In genomic region chr1:8222789-8223188, GRCh38 we compare ENCODE assay signal across 17 cellular contexts.
"Had no signal": no experiment of that assay in that cellular context is flagged by ENCODE, and none has a peak within 500 bp of the region (broad histone marks: within the 10 kb centered on the region; RNA-seq: fewer than 3 reads in every experiment).

No MANE protein-coding gene starts in this region.

- H3K9me3 ChIP-seq: adrenal gland, heart left ventricle, prostate gland, right lobe of liver, transverse colon had no signal

- DNase-seq: activated CD4-positive, alpha-beta T cell treated with anti-CD3 and anti-CD28 coated beads, Interleukin-2, amount 50 U/mL, for 4 hours; activated CD4-positive, CD25-positive, alpha-beta regulatory T cell treated with anti-CD3 and anti-CD28 coated beads, Interleukin-2, amount 50 U/mL, for 72 hours; activated naive CD4-positive, alpha-beta T cell treated with anti-CD3 and anti-CD28 coated beads, Interleukin-2, amount 50 U/mL, for 16 hours; activated T-cell treated with anti-CD3 and anti-CD28 coated beads, Interleukin-2, amount 50 U/mL, for 1 hour; adrenal gland; esophagus squamous epithelium; heart left ventricle; islet precursor cell; nephron progenitor cell; right lobe of liver; spleen; stimulated activated CD4-positive, alpha-beta T cell treated with anti-CD3 and anti-CD28 coated beads, Interleukin-1b, Interleukin-23, amount 100 ng/mL, for 48 hours; transverse colon had no signal

- H3K4me3 ChIP-seq: adrenal gland, esophagus squamous epithelium, heart left ventricle, prostate gland, right lobe of liver, spleen, transverse colon had no signal

- H3K27ac ChIP-seq: adrenal gland, esophagus squamous epithelium, heart left ventricle, prostate gland, right lobe of liver, spleen, transverse colon had no signal

- H3K36me3 ChIP-seq: adrenal gland, esophagus squamous epithelium, heart left ventricle, prostate gland, right lobe of liver, spleen, transverse colon had no signal

- ATAC-seq: foreskin keratinocyte; heart left ventricle; left lobe of liver; right lobe of liver; stimulated activated memory B cell treated with anti-CD40 and anti-IgM and Interleukin-4, amounts not matched to agents 10 μg/mL and 1 μg/mL and 100 μg/mL, for 72 hours had no signal

- H3K27me3 ChIP-seq: adrenal gland, esophagus squamous epithelium, foreskin keratinocyte, right lobe of liver, transverse colon had no signal

- H3K4me1 ChIP-seq: prostate gland had no signal
